In the genomic region with DNA sequence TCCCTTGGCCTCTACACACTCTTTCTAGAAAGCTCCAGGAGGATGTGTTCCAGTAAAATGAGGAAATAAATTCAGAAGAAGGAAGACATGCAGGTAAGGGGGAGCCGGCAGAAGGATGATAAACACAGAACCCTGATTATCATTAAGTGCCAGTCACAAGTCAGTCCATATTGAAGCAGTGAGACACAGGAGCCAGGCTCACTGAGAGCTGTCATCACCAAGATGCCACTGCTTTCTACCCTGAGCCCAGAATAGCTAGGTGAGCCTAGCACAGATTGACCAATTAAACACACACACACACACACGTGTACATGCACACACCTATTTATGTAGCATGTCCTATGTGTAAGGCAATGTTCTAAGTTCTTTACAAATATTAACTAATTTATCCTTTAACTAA, we compare ENCODE assay signal across 39 cellular contexts.
"Had no signal": no experiment of that assay in that cellular context is flagged by ENCODE, and none has a peak within 500 bp of the region (broad histone marks: within the 10 kb centered on the region; RNA-seq: fewer than 3 reads in every experiment).

No MANE protein-coding gene starts in this region.

- H3K27me3 ChIP-seq: adrenal gland, ascending aorta, body of pancreas, brain microvascular endothelial cell, breast epithelium, cardiac muscle cell had no signal

- H3K4me1 ChIP-seq: body of pancreas, breast epithelium had no signal

- H3K4me3 Mint-ChIP-seq: activated naive CD4-positive, alpha-beta T cell treated with anti-CD3 and anti-CD28 coated beads for 36 hours; activated naive CD4-positive, alpha-beta T cell treated with anti-CD3 and anti-CD28 coated beads, Interleukin-2, amount 10 ng/mL, durations not matched to agents 7 days and 5 days; activated naive CD4-positive, alpha-beta T cell treated with anti-CD3 and anti-CD28 coated beads, Interleukin-2, amount 50 U/mL, for 24 hours; activated naive CD8-positive, alpha-beta T cell; activated naive CD8-positive, alpha-beta T cell treated with anti-CD3 and anti-CD28 coated beads for 36 hours; activated naive CD8-positive, alpha-beta T cell treated with anti-CD3 and anti-CD28 coated beads, Interleukin-2, amount 10 ng/mL, durations not matched to agents 7 days and 5 days; activated naive CD8-positive, alpha-beta T cell treated with anti-CD3 and anti-CD28 coated beads, Interleukin-2, amount 50 U/mL, for 24 hours; activated T-cell treated with anti-CD3 and anti-CD28 coated beads, Interleukin-2, amount 50 U/mL, for 24 hours; activated T-cell treated with anti-CD3 and anti-CD28 coated beads, Interleukin-2, amount 50 U/mL, for 4 hours; activated T-cell treated with anti-CD3 and anti-CD28 coated beads, Interleukin-2, amount 50 U/mL, for 72 hours; activated T-helper 1 cell treated with anti-CD3 and anti-CD28 coated beads, Interleukin-12 subunit alpha, Interleukin-12 subunit beta, Interleukin-2, Interleukin-4 antibody, amounts not matched to agents 30 ng/mL and 10 ng/mL and 1 ng/mL, durations not matched to agents 14 hours and 24 hours and 36 hours; activated T-helper 17 cell treated with anti-CD3 and anti-CD28 coated beads, Interleukin-2, amount 50 U/mL, for 72 hours; brain; central memory CD8-positive, alpha-beta T cell had no signal

- H3K36me3 ChIP-seq: adrenal gland, ascending aorta, brain microvascular endothelial cell, breast epithelium, cardiac muscle cell had no signal

- DNase-seq: activated effector memory CD4-positive, alpha-beta T cell treated with anti-CD3 and anti-CD28 coated beads, Interleukin-2, amount 50 U/mL, for 16 hours; activated effector memory CD4-positive, alpha-beta T cell treated with Interleukin-2 at 50 U/mL for 16 hours; activated gamma-delta T cell; activated gamma-delta T cell treated with Interleukin-2 at 50 U/mL for 16 hours; activated naive CD4-positive, alpha-beta T cell; activated naive CD4-positive, alpha-beta T cell treated with anti-CD3 and anti-CD28 coated beads for 36 hours; activated naive CD4-positive, alpha-beta T cell treated with anti-CD3 and anti-CD28 coated beads, Interleukin-2, amount 10 ng/mL, durations not matched to agents 7 days and 5 days; activated naive CD4-positive, alpha-beta T cell treated with anti-CD3 and anti-CD28 coated beads, Interleukin-2, amount 50 U/mL, for 16 hours; activated naive CD4-positive, alpha-beta T cell treated with Interleukin-2 at 50 U/mL for 16 hours; activated naive CD8-positive, alpha-beta T cell treated with anti-CD3 and anti-CD28 coated beads for 36 hours; activated naive CD8-positive, alpha-beta T cell treated with anti-CD3 and anti-CD28 coated beads, Interleukin-2, amount 10 ng/mL, durations not matched to agents 7 days and 5 days; activated naive CD8-positive, alpha-beta T cell treated with anti-CD3 and anti-CD28 coated beads, Interleukin-2, amount 50 U/mL, for 24 hours; activated T-cell treated with anti-CD3 and anti-CD28 coated beads for 4 hours; activated T-cell treated with anti-CD3 and anti-CD28 coated beads, Interleukin-2, amount 50 U/mL, for 1 hour; activated T-cell treated with anti-CD3 and anti-CD28 coated beads, Interleukin-2, amount 50 U/mL, for 24 hours; activated T-cell treated with anti-CD3 and anti-CD28 coated beads, Interleukin-2, amount 50 U/mL, for 4 hours; activated T-cell treated with anti-CD3 and anti-CD28 coated beads, Interleukin-2, amount 50 U/mL, for 48 hours; activated T-cell treated with anti-CD3 and anti-CD28 coated beads, Interleukin-2, amount 50 U/mL, for 72 hours; adrenal gland; amniotic stem cell; amygdala; anterior cingulate cortex; aorta; body of pancreas; brain microvascular endothelial cell; caudate nucleus; central memory CD4-positive, alpha-beta T cell; cerebellar nuclear complex had no signal

- H3K36me3 Mint-ChIP-seq: activated naive CD4-positive, alpha-beta T cell treated with anti-CD3 and anti-CD28 coated beads, Interleukin-2, amount 10 ng/mL, durations not matched to agents 7 days and 5 days; activated naive CD4-positive, alpha-beta T cell treated with anti-CD3 and anti-CD28 coated beads, Interleukin-2, amount 50 U/mL, for 24 hours; activated naive CD4-positive, alpha-beta T cell treated with anti-CD3 and anti-CD28 coated beads, Interleukin-2, amount 50 U/mL, for 72 hours; activated naive CD8-positive, alpha-beta T cell; activated naive CD8-positive, alpha-beta T cell treated with anti-CD3 and anti-CD28 coated beads for 36 hours; activated naive CD8-positive, alpha-beta T cell treated with anti-CD3 and anti-CD28 coated beads, Interleukin-2, amount 10 ng/mL, durations not matched to agents 7 days and 5 days; brain had no signal

- H3K9me3 Mint-ChIP-seq: activated naive CD4-positive, alpha-beta T cell treated with anti-CD3 and anti-CD28 coated beads, Interleukin-2, amount 10 ng/mL, durations not matched to agents 7 days and 5 days; activated naive CD4-positive, alpha-beta T cell treated with anti-CD3 and anti-CD28 coated beads, Interleukin-2, amount 50 U/mL, for 72 hours; activated naive CD8-positive, alpha-beta T cell treated with anti-CD3 and anti-CD28 coated beads, Interleukin-2, amount 10 ng/mL, durations not matched to agents 7 days and 5 days; activated naive CD8-positive, alpha-beta T cell treated with anti-CD3 and anti-CD28 coated beads, Interleukin-2, amount 50 U/mL, for 24 hours; activated T-cell treated with anti-CD3 and anti-CD28 coated beads, Interleukin-2, amount 50 U/mL, for 72 hours; activated T-helper 1 cell treated with anti-CD3 and anti-CD28 coated beads, Interleukin-12 subunit alpha, Interleukin-12 subunit beta, Interleukin-2, Interleukin-4 antibody, amounts not matched to agents 30 ng/mL and 10 ng/mL and 1 ng/mL, durations not matched to agents 14 hours and 24 hours and 36 hours; activated T-helper 17 cell treated with anti-CD3 and anti-CD28 coated beads, Interleukin-2, amount 50 U/mL, for 72 hours; activated T-helper 2 cell treated with anti-CD3 and anti-CD28 coated beads, Interferon-gamma antibody, Interleukin-2, Interleukin-4, amounts not matched to agents 10 μg/mL and 5 μg/mL and 100 μg/mL, durations not matched to agents 14 hours and 24 hours and 36 hours had no signal

- H3K4me1 Mint-ChIP-seq: activated naive CD4-positive, alpha-beta T cell treated with anti-CD3 and anti-CD28 coated beads, Interleukin-2, amount 10 ng/mL, durations not matched to agents 7 days and 5 days; activated naive CD4-positive, alpha-beta T cell treated with anti-CD3 and anti-CD28 coated beads, Interleukin-2, amount 50 U/mL, for 24 hours; activated naive CD8-positive, alpha-beta T cell treated with anti-CD3 and anti-CD28 coated beads for 36 hours; activated naive CD8-positive, alpha-beta T cell treated with anti-CD3 and anti-CD28 coated beads, Interleukin-2, amount 10 ng/mL, durations not matched to agents 7 days and 5 days; activated naive CD8-positive, alpha-beta T cell treated with anti-CD3 and anti-CD28 coated beads, Interleukin-2, amount 50 U/mL, for 24 hours; activated T-helper 17 cell treated with anti-CD3 and anti-CD28 coated beads, Interleukin-2, amount 50 U/mL, for 72 hours; brain; central memory CD8-positive, alpha-beta T cell had no signal

- H3K27ac ChIP-seq: adrenal gland, ascending aorta, body of pancreas, brain microvascular endothelial cell, breast epithelium, cardiac muscle cell had no signal

- H3K27ac Mint-ChIP-seq: activated naive CD4-positive, alpha-beta T cell treated with anti-CD3 and anti-CD28 coated beads for 36 hours; activated naive CD4-positive, alpha-beta T cell treated with anti-CD3 and anti-CD28 coated beads, Interleukin-2, amount 10 ng/mL, durations not matched to agents 7 days and 5 days; activated naive CD4-positive, alpha-beta T cell treated with anti-CD3 and anti-CD28 coated beads, Interleukin-2, amount 50 U/mL, for 24 hours; activated naive CD4-positive, alpha-beta T cell treated with anti-CD3 and anti-CD28 coated beads, Interleukin-2, amount 50 U/mL, for 72 hours; activated naive CD8-positive, alpha-beta T cell; activated naive CD8-positive, alpha-beta T cell treated with anti-CD3 and anti-CD28 coated beads for 36 hours; activated naive CD8-positive, alpha-beta T cell treated with anti-CD3 and anti-CD28 coated beads, Interleukin-2, amount 10 ng/mL, durations not matched to agents 7 days and 5 days; activated naive CD8-positive, alpha-beta T cell treated with anti-CD3 and anti-CD28 coated beads, Interleukin-2, amount 50 U/mL, for 24 hours; activated T-cell treated with anti-CD3 and anti-CD28 coated beads, Interleukin-2, amount 50 U/mL, for 24 hours; activated T-cell treated with anti-CD3 and anti-CD28 coated beads, Interleukin-2, amount 50 U/mL, for 72 hours; activated T-helper 1 cell treated with anti-CD3 and anti-CD28 coated beads, Interleukin-12 subunit alpha, Interleukin-12 subunit beta, Interleukin-2, Interleukin-4 antibody, amounts not matched to agents 30 ng/mL and 10 ng/mL and 1 ng/mL, durations not matched to agents 14 hours and 24 hours and 36 hours; activated T-helper 17 cell treated with anti-CD3 and anti-CD28 coated beads, Interleukin-2, amount 50 U/mL, for 72 hours; activated T-helper 2 cell treated with anti-CD3 and anti-CD28 coated beads, Interferon-gamma antibody, Interleukin-2, Interleukin-4, amounts not matched to agents 10 μg/mL and 5 μg/mL and 100 μg/mL, durations not matched to agents 14 hours and 24 hours and 36 hours; brain had no signal

- H3K9me3 ChIP-seq: adrenal gland, ascending aorta, body of pancreas had no signal

- ATAC-seq: activated naive CD4-positive, alpha-beta T cell treated with anti-CD3 and anti-CD28 coated beads, Interleukin-2, amount 50 U/mL, for 72 hours; activated naive CD8-positive, alpha-beta T cell treated with anti-CD3 and anti-CD28 coated beads, Interleukin-2, amount 50 U/mL, for 24 hours; activated T-cell treated with anti-CD3 and anti-CD28 coated beads, Interleukin-2, amount 50 U/mL, for 4 hours; activated T-cell treated with anti-CD3 and anti-CD28 coated beads, Interleukin-2, amount 50 U/mL, for 72 hours; activated T-helper 17 cell treated with anti-CD3 and anti-CD28 coated beads, Interleukin-2, amount 50 U/mL, for 72 hours; body of pancreas had no signal

- H3K4me3 ChIP-seq: adrenal gland, ascending aorta, body of pancreas, breast epithelium, cardiac muscle cell had no signal

- H3K27me3 Mint-ChIP-seq: activated naive CD4-positive, alpha-beta T cell treated with anti-CD3 and anti-CD28 coated beads, Interleukin-2, amount 10 ng/mL, durations not matched to agents 7 days and 5 days; activated naive CD8-positive, alpha-beta T cell; activated naive CD8-positive, alpha-beta T cell treated with anti-CD3 and anti-CD28 coated beads, Interleukin-2, amount 10 ng/mL, durations not matched to agents 7 days and 5 days; activated naive CD8-positive, alpha-beta T cell treated with anti-CD3 and anti-CD28 coated beads, Interleukin-2, amount 50 U/mL, for 24 hours; activated T-cell treated with anti-CD3 and anti-CD28 coated beads, Interleukin-2, amount 50 U/mL, for 24 hours; central memory CD8-positive, alpha-beta T cell had no signal
